Comparison of ENCODE assay signal across 3 cellular contexts in genomic region chr3:1561397-1561796, GRCh38.
"Had no signal": no experiment of that assay in that cellular context is flagged by ENCODE, and none has a peak within 500 bp of the region (broad histone marks: within the 10 kb centered on the region; RNA-seq: fewer than 3 reads in every experiment).

No MANE protein-coding gene starts in this region.

- DNase-seq: H9, HCEC 1CT, IMR-90 had no signal
